Comparison of ENCODE assay signal across 21 cellular contexts in the genomic region with DNA sequence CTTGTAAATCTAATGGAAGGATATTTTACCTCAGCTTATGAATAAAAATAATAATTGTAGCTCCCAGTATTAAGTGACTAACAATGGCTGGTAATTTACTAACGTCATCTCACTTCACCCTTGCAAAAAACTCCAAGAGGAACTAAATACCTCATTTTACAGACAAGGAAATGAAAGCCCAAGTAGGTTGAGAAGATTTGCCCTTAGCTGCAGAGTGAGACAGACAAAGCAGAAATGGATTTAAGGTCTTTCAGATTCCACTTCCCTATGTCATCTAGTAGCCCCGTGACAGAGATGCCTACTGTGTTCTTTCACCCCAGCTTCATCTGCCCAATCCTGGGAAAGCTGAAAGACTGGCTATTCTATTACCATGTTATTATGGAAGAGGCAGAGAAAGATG.
DNase-seq lines count a peak whose midpoint lies in the region; ATAC-seq, FAIRE-seq and TF ChIP-seq lines count a peak whose summit lies in the region.
"Had no signal": no experiment of that assay in that cellular context is flagged by ENCODE, and none has a peak within 500 bp of the region (broad histone marks: within the 10 kb centered on the region; RNA-seq: fewer than 3 reads in every experiment).

No MANE protein-coding gene starts in this region.

- H3K27me3 ChIP-seq in left ventricle myocardium inferior (ENCODE audit: low read depth), result no peaks in the 10 kb centered on the region
- peaks cover 6% of the 10 kb centered on the region; the same call in 1 of the 2 replicates for H3K27me3 ChIP-seq in OCI-LY3 (ENCODE audit: low read depth, low read length)
- no peaks in the 10 kb centered on the region for H3K27me3 ChIP-seq in lower lobe of right lung (ENCODE audit: low read depth)
- no peaks in the 10 kb centered on the region for H3K27me3 ChIP-seq in vagina
- H3K27me3 ChIP-seq in PC-9 (ENCODE audit: insufficient read depth, low read depth), result no peaks in the 10 kb centered on the region

- H3F3A ChIP-seq in PC-9 (ENCODE audit: insufficient read depth, low read depth), result no peaks in the 10 kb centered on the region

- no peak for TF ChIP-seq POLR2A in vagina (IDR thresholded peaks at IDR 0.05)

- POLR2A ChIA-PET in PC-9 (lab: Charles Lee; ENCODE audit: unreplicated experiment), result no interaction called here

- H3K4me1 ChIP-seq in left ventricle myocardium inferior (peaks cover 100% of the 10 kb centered on the region), OCI-LY3 (ENCODE audit: low read length) (peaks cover 18% of the 10 kb centered on the region), lower lobe of right lung (peaks cover 31% of the 10 kb centered on the region), vagina (peaks cover 39% of the 10 kb centered on the region), PC-9 (replicated peaks; ENCODE audit: insufficient read depth) (peaks cover 25% of the 10 kb centered on the region)

- H3K4me2 ChIP-seq in OCI-LY3 (ENCODE audit: low read length) (peak overlapping the region; percentile 36), PC-9 (no peak overlapping the region)

- H4K20me1 ChIP-seq in OCI-LY3 (ENCODE audit: insufficient read depth, low read length) (no peaks in the 10 kb centered on the region), PC-9 (ENCODE audit: insufficient read depth) (no peaks in the 10 kb centered on the region)

- no TSS peak for BruUV-seq in PC-9 (replicated peaks; lab: Mats Ljungman, UMichigan)

- H3K9ac ChIP-seq in OCI-LY3 (ENCODE audit: low read length), result no peak overlapping the region

- H3K4me3 ChIP-seq in left ventricle myocardium inferior (no peak overlapping the region), OCI-LY3 (ENCODE audit: low read length) (no peak overlapping the region), lower lobe of right lung (no peak overlapping the region), vagina (no peak overlapping the region), PC-9 (no peak overlapping the region)
- H3K4me3 ChIP-seq: skin epidermis had no signal

- H3K79me2 ChIP-seq in OCI-LY3 (ENCODE audit: low read length) (no peaks in the 10 kb centered on the region), PC-9 (ENCODE audit: low read depth) (no peaks in the 10 kb centered on the region)

- ATAC-seq in Right ventricle myocardium inferior (no peak), lower lobe of right lung (peak; percentile 55 to 76), GM18861 (IDR thresholded peaks at IDR 0.05; ENCODE audit: unreplicated experiment) (no peak)
- ATAC-seq: stimulated activated naive CD8-positive, alpha-beta T cell treated with anti-CD3 and anti-CD28 coated beads, Interleukin-15, Interleukin-2, amounts not matched to agents 100 U/mL and 50 U/mL, for 24 hours; T-cell had no signal

- CTCF ChIA-PET in PC-9 (lab: Charles Lee), result no interaction called here

- no peak for TF ChIP-seq CTCF in left ventricle myocardium inferior (IDR thresholded peaks at IDR 0.05; ENCODE audit: borderline replicate concordance)
- TF ChIP-seq CTCF in OCI-LY3 (IDR thresholded peaks at IDR 0.05; ENCODE audit: low read depth, low read length), result no peak
- TF ChIP-seq CTCF in lower lobe of right lung (IDR thresholded peaks at IDR 0.05), result no peak
- TF ChIP-seq CTCF in vagina (IDR thresholded peaks at IDR 0.05), result no peak
- no peak for TF ChIP-seq CTCF in PC-9 (conservative IDR thresholded peaks at IDR 0.05)

- no peak for FAIRE-seq in GM19239 (lab: Jason Lieb, UNC)
- FAIRE-seq: frontal cortex, HTR-8/SVneo had no signal

- no peaks in the 10 kb centered on the region for H3K9me2 ChIP-seq in PC-9 (ENCODE audit: insufficient read depth)

- H2AFZ ChIP-seq in OCI-LY3 (ENCODE audit: low read depth, low read length) (no peak overlapping the region), PC-9 (no peak overlapping the region)

- peak overlapping the region; percentile 64 for H3K27ac ChIP-seq in left ventricle myocardium inferior (replicated peaks)
- H3K27ac ChIP-seq in OCI-LY3 (ENCODE audit: low read length), result no peak overlapping the region
- peak overlapping the region; percentile 58 for H3K27ac ChIP-seq in lower lobe of right lung
- peak overlapping the region; percentile 30 for H3K27ac ChIP-seq in vagina
- no peak overlapping the region for H3K27ac ChIP-seq in PC-9

- H3K36me3 ChIP-seq in left ventricle myocardium inferior, result peaks cover 80% of the 10 kb centered on the region
- H3K36me3 ChIP-seq in OCI-LY3 (replicated peaks; ENCODE audit: low read depth, low read length), result no peaks in the 10 kb centered on the region
- H3K36me3 ChIP-seq in lower lobe of right lung, result peaks cover 6% of the 10 kb centered on the region
- H3K36me3 ChIP-seq in vagina, result peaks cover 0 to 13% of the 10 kb centered on the region in 2 donors
- H3K36me3 ChIP-seq in PC-9 (ENCODE audit: low read depth), result no peaks in the 10 kb centered on the region

- intact Hi-C loops in left ventricle myocardium inferior (cut with micrococcal nuclease), result no loop called here
- intact Hi-C loops in Right ventricle myocardium inferior (cut with DNase I), result no loop called here
- intact Hi-C loops in lower lobe of right lung (cut with DNase I), result no loop called here
- intact Hi-C loops in vagina (cut with DNase I), result no loop called here
- intact Hi-C loops in PC-9 (cut with micrococcal nuclease; ENCODE audit: unreplicated experiment), result no loop called here

- H3K9me3 ChIP-seq in left ventricle myocardium inferior (replicated peaks), result no peaks in the 10 kb centered on the region
- H3K9me3 ChIP-seq in OCI-LY3 (ENCODE audit: insufficient read depth, low read length), result no peaks in the 10 kb centered on the region
- H3K9me3 ChIP-seq in lower lobe of right lung, result no peaks in the 10 kb centered on the region
- no peaks in the 10 kb centered on the region for H3K9me3 ChIP-seq in vagina
- H3K9me3 ChIP-seq in PC-9 (ENCODE audit: insufficient read depth, low read depth), result no peaks in the 10 kb centered on the region

- DNase-seq in left ventricle myocardium inferior, result no peak
- no peak for DNase-seq in Right ventricle myocardium inferior (ENCODE audit: missing footprints)
- DNase-seq in lower lobe of right lung, result no peak
- DNase-seq in vagina (ENCODE audit: extremely low spot score in 2 of 2), result no peak
- DNase-seq in GM19239 (ENCODE audit: insufficient read length, low spot score), result no peak
- no peak for DNase-seq in PC-9
- DNase-seq: activated CD4-positive, CD25-positive, alpha-beta regulatory T cell treated with anti-CD3 and anti-CD28 coated beads, Interleukin-2, amount 50 U/mL, for 72 hours; activated CD8-positive, alpha-beta memory T cell treated with anti-CD3 and anti-CD28 coated beads, Interleukin-2, amount 50 U/mL, for 48 hours; activated naive CD8-positive, alpha-beta T cell treated with anti-CD3 and anti-CD28 coated beads for 36 hours; CD4-positive, alpha-beta T cell; cerebellar nuclear complex; NCI-H2081 treated with DMSO at 0.1 percent for 48 hours; NCI-H69; nucleus accumbens; stimulated activated naive CD8-positive, alpha-beta T cell treated with anti-CD3 and anti-CD28 coated beads, Interleukin-15, Interleukin-2, amounts not matched to agents 100 U/mL and 50 U/mL, for 24 hours; T-cell had no signal

Comparison
In these comparisons a context has a peak if more than half of its experiments do, and no peak if none do; other contexts are left out.
1. H3K27ac ChIP-seq: peak in left ventricle myocardium inferior (single experiment), lower lobe of right lung (single experiment) and vagina (single experiment); none in OCI-LY3 (single experiment) and PC-9 (single experiment).
2. ATAC-seq: peak in lower lobe of right lung (2 of 2); none in Right ventricle myocardium inferior (single experiment) and GM18861 (single experiment).